In genomic region chr12:57760347-57760982, GRCh38 we compare ENCODE assay signal across 25 cellular contexts. TPM values are rescaled to one million over a fixed set of nuclear protein-coding genes. Genes with fewer than 3 reads are reported as not detected.
DNase-seq lines count a peak whose midpoint lies in the region; ATAC-seq, FAIRE-seq and TF ChIP-seq lines count a peak whose summit lies in the region.
"Had no signal": no experiment of that assay in that cellular context is flagged by ENCODE, and none has a peak within 500 bp of the region (broad histone marks: within the 10 kb centered on the region; RNA-seq: fewer than 3 reads in every experiment).

No MANE protein-coding gene starts in this region.

- BruUV-seq in HepG2 (replicated peaks; lab: Mats Ljungman, UMichigan): no TSS peak

- in situ Hi-C loops in HepG2 (cut with HindIII; ENCODE audit: extremely low pct_ligation_motif_present, low pct_unique_long_range_greater_than_20kb): no loop called here

- H3K4me3 ChIP-seq in HepG2 (replicated peaks in 1 of 3; ENCODE audit: insufficient read depth in 1 of 3, low read depth in 2 of 3, low read length in 3 of 3) (no peak overlapping the region), right lobe of liver (no peak overlapping the region)
- H3K4me3 ChIP-seq: BLaER1, GM23248, SJSA1 had no signal

- no peaks in the 10 kb centered on the region; a peak in 1 of 5 replicates for H3K36me3 ChIP-seq in HepG2 (replicated peaks in 1 of 2; ENCODE audit: control insufficient read depth in 1 of 2, insufficient read depth in 2 of 2, low read length in 2 of 2)
- no peaks in the 10 kb centered on the region for H3K36me3 ChIP-seq in right lobe of liver

- H3K27ac Mint-ChIP-seq in WTC11 (no peak overlapping the region), T-cell (no peak overlapping the region)
- H3K27ac Mint-ChIP-seq: HFFc6 had no signal

- intact Hi-C loops in HepG2 (cut with micrococcal nuclease; ENCODE audit: unreplicated experiment): no loop called here
- intact Hi-C loops in right lobe of liver (cut with DNase I): no loop called here

- POLR2A ChIA-PET in HepG2 (lab: Yijun Ruan, JAX) (interaction anchor here (0.9 to 3.5 kb wide), 2 partner anchors 8 to 12 kb away, joined by 3 to 11 read pairs; partner anchors contain the start of genes CDK4, EEF1AKMT3 and METTL1), WTC11 (lab: Charles Lee) (interaction anchor here (1.0 to 1.4 kb wide), 2 partner anchors 12 to 16 kb away, joined by 3 read pairs; partner anchors contain the start of genes EEF1AKMT3 and TSPAN31), T-cell (lab: Charles Lee) (no interaction called here)

- TF ChIP-seq EP300 in HepG2 (IDR thresholded peaks at IDR 0.05; ENCODE audit: low read depth in 2 of 2, low read length in 2 of 2) (no peak), HepG2 (CRISPR knock-in tag; IDR thresholded peaks at IDR 0.05; ENCODE audit: borderline replicate concordance) (no peak)

- H3K79me2 ChIP-seq in HepG2 (ENCODE audit: insufficient read depth, low read length): peaks cover 3% of the 10 kb centered on the region

- no peak overlapping the region for H3K27ac ChIP-seq in HepG2 (ENCODE audit: extremely low read length, insufficient read depth, low read length)
- H3K27ac ChIP-seq in right lobe of liver: no peak overlapping the region
- H3K27ac ChIP-seq: BLaER1, GM23248, SJSA1 had no signal

- H3K27me3 ChIP-seq in HepG2 (ENCODE audit: control insufficient read depth in 1 of 2, insufficient read depth in 2 of 2, low read length in 2 of 2): peaks cover 0 to under 1% of the 10 kb centered on the region in 2 experiments; a peak in 1 of 5 replicates
- peaks cover 4 to 9% of the 10 kb centered on the region in 2 donors for H3K27me3 ChIP-seq in right lobe of liver

- ATAC-seq in HepG2: no peak
- ATAC-seq in right lobe of liver: no peak
- ATAC-seq in WTC11: no peak
- no peak for ATAC-seq in T-cell (replicated peaks in 1 of 4)
- ATAC-seq in HG03354 (IDR thresholded peaks at IDR 0.05; ENCODE audit: poor library complexity, severe bottlenecking, unreplicated experiment): no peak

- H3K9me3 ChIP-seq in HepG2 (ENCODE audit: low read length) (no peaks in the 10 kb centered on the region), right lobe of liver (no peaks in the 10 kb centered on the region)
- H3K9me3 ChIP-seq: BLaER1 had no signal

- TF ChIP-seq CTCF in HepG2 (CRISPR knock-in tag; IDR thresholded peaks at IDR 0.05): no peak
- no peak for TF ChIP-seq CTCF in right lobe of liver (IDR thresholded peaks at IDR 0.05)
- TF ChIP-seq CTCF in WTC11 (IDR thresholded peaks at IDR 0.05): no peak

- H3K4me1 Mint-ChIP-seq in WTC11: peaks cover 31% of the 10 kb centered on the region
- H3K4me1 Mint-ChIP-seq in T-cell: peaks cover 39 to 51% (median 46%) of the 10 kb centered on the region in 3 donors

- H3K9me3 Mint-ChIP-seq in WTC11 (no peaks in the 10 kb centered on the region), T-cell (no peaks in the 10 kb centered on the region)
- H3K9me3 Mint-ChIP-seq: HFFc6, IgD-negative memory B cell had no signal

- H3K36me3 Mint-ChIP-seq in WTC11 (no peaks in the 10 kb centered on the region), T-cell (peaks cover 15% of the 10 kb centered on the region)

- no peak for FAIRE-seq in HepG2 (lab: Jason Lieb, UNC)
- FAIRE-seq: D721Med, G401.6 had no signal

- no peak overlapping the region for H3K4me2 ChIP-seq in HepG2 (ENCODE audit: low read depth, low read length)
- H3K4me2 ChIP-seq: BLaER1 had no signal

- no peaks in the 10 kb centered on the region for H4K20me1 ChIP-seq in HepG2 (ENCODE audit: insufficient read depth, low read length)

- DNase-seq in HepG2 (ENCODE audit: low spot score): no peak
- DNase-seq in right lobe of liver: no peak
- peak; percentile 69 for DNase-seq in WTC11 (ENCODE audit: low spot score)
- peak; percentile 66 for DNase-seq in iPS-NIHi7 (ENCODE audit: extremely low spot score)
- no peak for DNase-seq in ureter (ENCODE audit: low spot score)
- DNase-seq in T-cell: no peak
- DNase-seq in LoVo (ENCODE audit: low spot score): no peak
- DNase-seq: 8988T; CD8-positive, alpha-beta memory T cell; DMS79; GM23248; HFFc6; MV-4-11; NCI-H1417; NCI-H1930; NCI-H2171; NCI-H446 treated with DMSO at 0.1 percent for 48 hours; NK-92 treated with Interleukin-12 subunit alpha and Interleukin-12 subunit beta, amount 100 ng/mL, for 24 hours; RPMI8226 had no signal

- no peak overlapping the region for H3K4me3 Mint-ChIP-seq in WTC11
- H3K4me3 Mint-ChIP-seq in T-cell: no peak overlapping the region
- H3K4me3 Mint-ChIP-seq: HFFc6 had no signal

- TF ChIP-seq POLR2A in HepG2 (IDR thresholded peaks at IDR 0.05; ENCODE audit: insufficient read depth in 1 of 2, low read depth in 2 of 2, low read length in 2 of 2) (no peak), right lobe of liver (IDR thresholded peaks at IDR 0.05) (no peak)

- 84% methylated on average over 3 of the region's 3 CpGs for WGBS in HepG2 (ENCODE audit: low lambda C conversion rate)
- WGBS in right lobe of liver (ENCODE audit: insufficient coverage, low coverage, low lambda C conversion rate, missing lambda C conversion rate): 89% methylated on average over 3 of the region's 3 CpGs

- H3K9ac ChIP-seq in HepG2 (ENCODE audit: insufficient read depth, low read depth, low read length): no peak overlapping the region
- H3K9ac ChIP-seq: BLaER1, GM23248 had no signal

- no peak overlapping the region for H2AFZ ChIP-seq in HepG2 (ENCODE audit: low read length)
- H2AFZ ChIP-seq: GM23248 had no signal

- peaks cover 31% of the 10 kb centered on the region for H3K4me1 ChIP-seq in HepG2 (ENCODE audit: insufficient read depth, low read length)
- peaks cover 0 to 18% (median 0%) of the 10 kb centered on the region in 4 donors for H3K4me1 ChIP-seq in right lobe of liver

- TF ChIP-seq RAD21 in HepG2 (CRISPR knock-in tag; IDR thresholded peaks at IDR 0.05): no peak

- CTCF ChIA-PET in HepG2 (lab: Yijun Ruan, JAX; ENCODE audit: low intra/inter-chr PET ratio, low total read pairs) (interaction anchor here (2.3 kb wide), 1 partner anchor 145 kb away, joined by 10 read pairs; no protein-coding TSS in a partner anchor), WTC11 (lab: Charles Lee) (interaction anchor here (1.0 to 1.1 kb wide), 3 partner anchors 12 to 133 kb away, joined by 3 to 5 read pairs (median 4); partner anchors contain the start of genes EEF1AKMT3 and METTL1), T-cell (lab: Charles Lee) (interaction anchor here (0.6 to 2.1 kb wide), 3 partner anchors 15 to 144 kb away, joined by 3 to 8 read pairs (median 8); no protein-coding TSS in a partner anchor)

- peaks cover 98% of the 10 kb centered on the region for H3K27me3 Mint-ChIP-seq in WTC11 (ENCODE audit: low read depth)
- peaks cover 9 to 19% of the 10 kb centered on the region in 2 donors for H3K27me3 Mint-ChIP-seq in T-cell

RNA-seq across cellular contexts. Expression of gene MARCHF9, which starts 5.6 kb away (rescaled TPM):
- total RNA-seq in HepG2 (2016; rRNA removed; fragmentation: Illumina TruSeq; extraction: Trizol) (2.7 and 5.7 TPM in 2 replicates), right lobe of liver (1 to 10 TPM; 2.1 to 3.9 (median 3.3) TPM), WTC11 (2021) (6.2 to 9.6 TPM (median 9.2 TPM) in 3 replicates), ureter (12.1 TPM), T-cell (10 to 100 TPM; 45.4 to 72.9 (median 71.7) TPM)
- total RNA-seq in HepG2 (2016; cell fraction: cytosol; rRNA removed; fragmentation: Illumina TruSeq; extraction: Trizol; ENCODE audit: low read depth): 3.9 and 5.1 TPM in 2 replicates
- 3.4 and 4.7 TPM in 2 replicates for total RNA-seq in HepG2 (2016; cell fraction: insoluble cytoplasmic fraction; rRNA removed; fragmentation: Illumina TruSeq; extraction: Trizol)
- total RNA-seq in HepG2 (2016; cell fraction: membrane; rRNA removed; fragmentation: Illumina TruSeq; extraction: Trizol): 5.9 and 6.2 TPM in 2 replicates
- 3.4 and 4.3 TPM in 2 replicates for total RNA-seq in HepG2 (2016; cell fraction: nucleus; rRNA removed; fragmentation: Illumina TruSeq; extraction: Trizol)
- polyA plus RNA-seq in HepG2 (2011; rRNA removed): 9.6 and 14.5 TPM in 2 replicates
- 8.1 and 8.8 TPM in 2 replicates for polyA plus RNA-seq in HepG2 (2011; cell fraction: cytosol; rRNA removed)
- 15.5 and 17.5 TPM in 2 replicates for polyA plus RNA-seq in HepG2 (2011; cell fraction: nucleus; rRNA removed)
- 7.7 and 10.3 TPM in 2 replicates for polyA plus RNA-seq in HepG2 (2012)
- 2.7 and 3.1 TPM in 2 replicates for polyA plus RNA-seq in HepG2 (2016; cell fraction: cytosol; fragmentation: Illumina TruSeq; extraction: Trizol; ENCODE audit: low read depth)
- polyA plus RNA-seq in HepG2 (2016; cell fraction: insoluble cytoplasmic fraction; fragmentation: Illumina TruSeq; extraction: Trizol; ENCODE audit: low read depth): 5.0 and 8.0 TPM in 2 replicates
- 5.8 TPM in 2 replicates for polyA plus RNA-seq in HepG2 (2016; cell fraction: membrane; fragmentation: Illumina TruSeq; extraction: Trizol; ENCODE audit: low read depth)
- 13.4 and 15.4 TPM in 2 replicates for polyA plus RNA-seq in HepG2 (2016; cell fraction: nucleus; fragmentation: Illumina TruSeq; extraction: Trizol; ENCODE audit: insufficient read depth, low read depth)
- 12.1 and 12.5 TPM in 2 replicates for polyA minus RNA-seq in HepG2 (2011; rRNA and poly(A)+ RNA removed; ENCODE audit: low replicate concordance)
- polyA minus RNA-seq in HepG2 (2011; cell fraction: cytosol; rRNA and poly(A)+ RNA removed): 4.1 and 4.5 TPM in 2 replicates
- polyA minus RNA-seq in HepG2 (2011; cell fraction: nucleus; rRNA and poly(A)+ RNA removed): 3.7 and 5.3 TPM in 2 replicates

RNA-seq across cellular contexts. Expression of gene CYP27B1, which starts 6.4 kb away (rescaled TPM):
- total RNA-seq in HepG2 (2016; rRNA removed; fragmentation: Illumina TruSeq; extraction: Trizol): 0.97 and 2.3 TPM in 2 replicates
- total RNA-seq in HepG2 (2016; cell fraction: cytosol; rRNA removed; fragmentation: Illumina TruSeq; extraction: Trizol; ENCODE audit: low read depth): 0.51 and 0.53 TPM in 2 replicates
- total RNA-seq in HepG2 (2016; cell fraction: insoluble cytoplasmic fraction; rRNA removed; fragmentation: Illumina TruSeq; extraction: Trizol): 0.70 and 2.8 TPM in 2 replicates
- 0.79 and 0.83 TPM in 2 replicates for total RNA-seq in HepG2 (2016; cell fraction: membrane; rRNA removed; fragmentation: Illumina TruSeq; extraction: Trizol)
- 4.1 and 5.2 TPM in 2 replicates for total RNA-seq in HepG2 (2016; cell fraction: nucleus; rRNA removed; fragmentation: Illumina TruSeq; extraction: Trizol)
- 3.0 and 3.4 TPM in 2 replicates for polyA plus RNA-seq in HepG2 (2011; rRNA removed)
- 0.86 and 1.2 TPM in 2 replicates for polyA plus RNA-seq in HepG2 (2011; cell fraction: cytosol; rRNA removed)
- 19.6 and 23.7 TPM in 2 replicates for polyA plus RNA-seq in HepG2 (2011; cell fraction: nucleus; rRNA removed)
- polyA plus RNA-seq in HepG2 (2012): 1.4 and 2.3 TPM in 2 replicates
- polyA plus RNA-seq in HepG2 (2016; cell fraction: cytosol; fragmentation: Illumina TruSeq; extraction: Trizol; ENCODE audit: low read depth): 0.29 and 0.36 TPM in 2 replicates
- polyA plus RNA-seq in HepG2 (2016; cell fraction: insoluble cytoplasmic fraction; fragmentation: Illumina TruSeq; extraction: Trizol; ENCODE audit: low read depth): 1.1 and 1.2 TPM in 2 replicates
- polyA plus RNA-seq in HepG2 (2016; cell fraction: membrane; fragmentation: Illumina TruSeq; extraction: Trizol; ENCODE audit: low read depth): 0.59 and 0.77 TPM in 2 replicates
- polyA plus RNA-seq in HepG2 (2016; cell fraction: nucleus; fragmentation: Illumina TruSeq; extraction: Trizol; ENCODE audit: insufficient read depth, low read depth): 6.9 and 9.0 TPM in 2 replicates
- 5.9 and 7.2 TPM in 2 replicates for polyA minus RNA-seq in HepG2 (2011; rRNA and poly(A)+ RNA removed; ENCODE audit: low replicate concordance)
- polyA minus RNA-seq in HepG2 (2011; cell fraction: cytosol; rRNA and poly(A)+ RNA removed): 0.40 and 1.9 TPM in 2 replicates
- 15.7 and 19.3 TPM in 2 replicates for polyA minus RNA-seq in HepG2 (2011; cell fraction: nucleus; rRNA and poly(A)+ RNA removed)
- total RNA-seq in right lobe of liver: 1 to 10 TPM in 3 of 6 experiments, under 1 TPM in 3; 0.25 to 1.4 (median 0.81) TPM
- 2.1 to 3.2 TPM (median 2.8 TPM) in 3 replicates for total RNA-seq in WTC11 (2021)
- total RNA-seq in ureter: 1.6 TPM
- total RNA-seq in T-cell: 1 to 10 TPM in 3 of 5 donors, under 1 TPM in 2; 0.76 to 2.1 (median 1.2) TPM

RNA-seq across cellular contexts. Expression of gene CDK4, which starts 8.4 kb away (rescaled TPM):
- total RNA-seq in HepG2 (2016; rRNA removed; fragmentation: Illumina TruSeq; extraction: Trizol) (209 and 255 TPM in 2 replicates), right lobe of liver (10 to 100 TPM; 23.3 to 47.3 (median 31.8) TPM), WTC11 (2021) (125 to 152 TPM (median 145 TPM) in 3 replicates), ureter (86.5 TPM), T-cell (10 to 100 TPM; 24.1 to 53.9 (median 46.2) TPM)
- total RNA-seq in HepG2 (2016; cell fraction: cytosol; rRNA removed; fragmentation: Illumina TruSeq; extraction: Trizol; ENCODE audit: low read depth): 114 and 177 TPM in 2 replicates
- total RNA-seq in HepG2 (2016; cell fraction: insoluble cytoplasmic fraction; rRNA removed; fragmentation: Illumina TruSeq; extraction: Trizol): 213 and 245 TPM in 2 replicates
- 203 and 282 TPM in 2 replicates for total RNA-seq in HepG2 (2016; cell fraction: membrane; rRNA removed; fragmentation: Illumina TruSeq; extraction: Trizol)
- 105 and 134 TPM in 2 replicates for total RNA-seq in HepG2 (2016; cell fraction: nucleus; rRNA removed; fragmentation: Illumina TruSeq; extraction: Trizol)
- polyA plus RNA-seq in HepG2 (2011; rRNA removed): 171 and 191 TPM in 2 replicates
- 223 and 255 TPM in 2 replicates for polyA plus RNA-seq in HepG2 (2011; cell fraction: cytosol; rRNA removed)
- polyA plus RNA-seq in HepG2 (2011; cell fraction: nucleus; rRNA removed): 58.2 and 58.6 TPM in 2 replicates
- 68.6 and 92.8 TPM in 2 replicates for polyA plus RNA-seq in HepG2 (2012)
- 148 and 226 TPM in 2 replicates for polyA plus RNA-seq in HepG2 (2016; cell fraction: cytosol; fragmentation: Illumina TruSeq; extraction: Trizol; ENCODE audit: low read depth)
- polyA plus RNA-seq in HepG2 (2016; cell fraction: insoluble cytoplasmic fraction; fragmentation: Illumina TruSeq; extraction: Trizol; ENCODE audit: low read depth): 315 and 325 TPM in 2 replicates
- polyA plus RNA-seq in HepG2 (2016; cell fraction: membrane; fragmentation: Illumina TruSeq; extraction: Trizol; ENCODE audit: low read depth): 208 and 297 TPM in 2 replicates
- polyA plus RNA-seq in HepG2 (2016; cell fraction: nucleus; fragmentation: Illumina TruSeq; extraction: Trizol; ENCODE audit: insufficient read depth, low read depth): 175 and 177 TPM in 2 replicates
- 141 and 375 TPM in 2 replicates for polyA minus RNA-seq in HepG2 (2011; rRNA and poly(A)+ RNA removed; ENCODE audit: low replicate concordance)
- polyA minus RNA-seq in HepG2 (2011; cell fraction: cytosol; rRNA and poly(A)+ RNA removed): 49.7 and 59.9 TPM in 2 replicates
- polyA minus RNA-seq in HepG2 (2011; cell fraction: nucleus; rRNA and poly(A)+ RNA removed): 72.6 and 80.6 TPM in 2 replicates

RNA-seq across cellular contexts. Expression of gene METTL1, which starts 11.4 kb away (rescaled TPM):
- total RNA-seq in HepG2 (2016; rRNA removed; fragmentation: Illumina TruSeq; extraction: Trizol) (34.7 and 35.5 TPM in 2 replicates), right lobe of liver (10 to 100 TPM in 5 of 6 experiments, 1 to 10 TPM in 1; 9.7 to 13.6 (median 10.3) TPM), WTC11 (2021) (25.5 to 31.7 TPM (median 28.6 TPM) in 3 replicates), ureter (50.1 TPM), T-cell (10 to 100 TPM; 10.3 to 17.4 (median 14.5) TPM)
- total RNA-seq in HepG2 (2016; cell fraction: cytosol; rRNA removed; fragmentation: Illumina TruSeq; extraction: Trizol; ENCODE audit: low read depth): 13.7 and 15.7 TPM in 2 replicates
- total RNA-seq in HepG2 (2016; cell fraction: insoluble cytoplasmic fraction; rRNA removed; fragmentation: Illumina TruSeq; extraction: Trizol): 35.1 and 37.6 TPM in 2 replicates
- 18.6 and 19.7 TPM in 2 replicates for total RNA-seq in HepG2 (2016; cell fraction: membrane; rRNA removed; fragmentation: Illumina TruSeq; extraction: Trizol)
- total RNA-seq in HepG2 (2016; cell fraction: nucleus; rRNA removed; fragmentation: Illumina TruSeq; extraction: Trizol): 22.7 and 26.8 TPM in 2 replicates
- 36.9 and 38.3 TPM in 2 replicates for polyA plus RNA-seq in HepG2 (2011; rRNA removed)
- 22.7 and 24.5 TPM in 2 replicates for polyA plus RNA-seq in HepG2 (2011; cell fraction: cytosol; rRNA removed)
- polyA plus RNA-seq in HepG2 (2011; cell fraction: nucleus; rRNA removed): 38.6 and 43.0 TPM in 2 replicates
- 21.2 and 23.6 TPM in 2 replicates for polyA plus RNA-seq in HepG2 (2012)
- 11.4 and 14.1 TPM in 2 replicates for polyA plus RNA-seq in HepG2 (2016; cell fraction: cytosol; fragmentation: Illumina TruSeq; extraction: Trizol; ENCODE audit: low read depth)
- 46.1 and 52.2 TPM in 2 replicates for polyA plus RNA-seq in HepG2 (2016; cell fraction: insoluble cytoplasmic fraction; fragmentation: Illumina TruSeq; extraction: Trizol; ENCODE audit: low read depth)
- 15.5 and 17.6 TPM in 2 replicates for polyA plus RNA-seq in HepG2 (2016; cell fraction: membrane; fragmentation: Illumina TruSeq; extraction: Trizol; ENCODE audit: low read depth)
- polyA plus RNA-seq in HepG2 (2016; cell fraction: nucleus; fragmentation: Illumina TruSeq; extraction: Trizol; ENCODE audit: insufficient read depth, low read depth): 43.2 and 53.1 TPM in 2 replicates
- 49.2 and 64.0 TPM in 2 replicates for polyA minus RNA-seq in HepG2 (2011; rRNA and poly(A)+ RNA removed; ENCODE audit: low replicate concordance)
- polyA minus RNA-seq in HepG2 (2011; cell fraction: cytosol; rRNA and poly(A)+ RNA removed): 9.4 and 10.6 TPM in 2 replicates
- 58.3 and 58.5 TPM in 2 replicates for polyA minus RNA-seq in HepG2 (2011; cell fraction: nucleus; rRNA and poly(A)+ RNA removed)

RNA-seq across cellular contexts. Expression of gene EEF1AKMT3, which starts 11.9 kb away (rescaled TPM):
- 4.7 and 6.6 TPM in 2 replicates for total RNA-seq in HepG2 (2016; rRNA removed; fragmentation: Illumina TruSeq; extraction: Trizol)
- total RNA-seq in HepG2 (2016; cell fraction: cytosol; rRNA removed; fragmentation: Illumina TruSeq; extraction: Trizol; ENCODE audit: low read depth): 1.7 and 1.9 TPM in 2 replicates
- 5.0 and 5.9 TPM in 2 replicates for total RNA-seq in HepG2 (2016; cell fraction: insoluble cytoplasmic fraction; rRNA removed; fragmentation: Illumina TruSeq; extraction: Trizol)
- total RNA-seq in HepG2 (2016; cell fraction: membrane; rRNA removed; fragmentation: Illumina TruSeq; extraction: Trizol): 6.1 TPM in 2 replicates
- total RNA-seq in HepG2 (2016; cell fraction: nucleus; rRNA removed; fragmentation: Illumina TruSeq; extraction: Trizol): 3.5 and 3.8 TPM in 2 replicates
- polyA plus RNA-seq in HepG2 (2011; rRNA removed): 10.8 and 11.4 TPM in 2 replicates
- polyA plus RNA-seq in HepG2 (2011; cell fraction: cytosol; rRNA removed): 9.7 and 10.4 TPM in 2 replicates
- polyA plus RNA-seq in HepG2 (2011; cell fraction: nucleus; rRNA removed): 8.1 and 9.8 TPM in 2 replicates
- 7.8 and 9.8 TPM in 2 replicates for polyA plus RNA-seq in HepG2 (2012)
- 1.3 and 1.5 TPM in 2 replicates for polyA plus RNA-seq in HepG2 (2016; cell fraction: cytosol; fragmentation: Illumina TruSeq; extraction: Trizol; ENCODE audit: low read depth)
- 6.4 and 8.5 TPM in 2 replicates for polyA plus RNA-seq in HepG2 (2016; cell fraction: insoluble cytoplasmic fraction; fragmentation: Illumina TruSeq; extraction: Trizol; ENCODE audit: low read depth)
- 5.3 and 6.0 TPM in 2 replicates for polyA plus RNA-seq in HepG2 (2016; cell fraction: membrane; fragmentation: Illumina TruSeq; extraction: Trizol; ENCODE audit: low read depth)
- 10.5 TPM in 2 replicates for polyA plus RNA-seq in HepG2 (2016; cell fraction: nucleus; fragmentation: Illumina TruSeq; extraction: Trizol; ENCODE audit: insufficient read depth, low read depth)
- 6.5 and 19.9 TPM in 2 replicates for polyA minus RNA-seq in HepG2 (2011; rRNA and poly(A)+ RNA removed; ENCODE audit: low replicate concordance)
- 5.5 and 6.4 TPM in 2 replicates for polyA minus RNA-seq in HepG2 (2011; cell fraction: cytosol; rRNA and poly(A)+ RNA removed)
- 3.5 and 5.6 TPM in 2 replicates for polyA minus RNA-seq in HepG2 (2011; cell fraction: nucleus; rRNA and poly(A)+ RNA removed)
- total RNA-seq in right lobe of liver: 1 to 10 TPM; 3.2 to 5.5 (median 3.7) TPM
- 3.2 to 3.8 TPM (median 3.3 TPM) in 3 replicates for total RNA-seq in WTC11 (2021)
- total RNA-seq in ureter: 9.8 TPM
- total RNA-seq in T-cell: 1 to 10 TPM; 2.4 to 5.1 (median 3.4) TPM

Comparison
In these comparisons a context has a peak if more than half of its experiments do, and no peak if none do; other contexts are left out.
1. DNase-seq: peak in WTC11 (single experiment) and iPS-NIHi7 (single experiment); none in HepG2 (single experiment), right lobe of liver (0 of 3), ureter (single experiment), T-cell (0 of 34) and LoVo (single experiment).
2. POLR2A ChIA-PET loops: an anchor here in HepG2 (0.9 to 3.5 kb wide) and WTC11 (1.0 to 1.4 kb wide); none called in T-cell.
3. Of the 50 proteins assayed by ChIP-seq in both HepG2 and WTC11: peak only in HepG2: IRF2; only in WTC11: FOXK1, FOXP4, IRF1, SMAD3 and ZNF512; in both: none; in neither: 44.